23 cellular contexts compared by ENCODE assay signal in the genomic region with DNA sequence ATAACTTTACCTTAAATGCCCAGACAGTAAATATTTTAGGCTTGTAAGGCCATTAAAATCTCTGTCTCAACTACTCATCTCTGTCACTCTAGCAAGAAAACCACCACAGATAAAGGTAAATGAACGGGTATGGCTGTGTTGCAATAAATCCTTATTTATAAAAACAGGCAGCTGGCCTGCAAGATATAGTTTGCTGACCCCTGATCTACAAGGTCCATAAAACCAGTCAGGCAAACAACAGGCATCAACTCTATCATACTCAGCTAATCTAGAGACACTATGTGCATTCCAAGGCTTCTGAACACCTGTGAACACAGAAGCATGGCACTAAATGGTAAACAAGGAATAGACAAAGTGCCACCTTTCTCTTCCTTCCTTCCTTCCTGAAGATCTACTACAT.
"Had no signal": no experiment of that assay in that cellular context is flagged by ENCODE, and none has a peak within 500 bp of the region (broad histone marks: within the 10 kb centered on the region; RNA-seq: fewer than 3 reads in every experiment).

No MANE protein-coding gene starts in this region.

- H3K36me3 ChIP-seq: heart left ventricle, left lung, lower lobe of right lung, neural progenitor cell, ovary, right atrium auricular region had no signal

- H3K4me3 Mint-ChIP-seq: memory B cell; mesothelial cell of epicardium; natural killer cell treated with Interleukin-12 subunit alpha and Interleukin-12 subunit beta and Interleukin-15 and Interleukin-18, amount 100 ng/mL, for 72 hours; neural progenitor cell had no signal

- H3K4me2 ChIP-seq: neural progenitor cell, smooth muscle cell had no signal

- H3K27me3 Mint-ChIP-seq: memory B cell; natural killer cell treated with Interleukin-12 subunit alpha and Interleukin-12 subunit beta and Interleukin-15 and Interleukin-18, amount 100 ng/mL, for 72 hours had no signal

- FAIRE-seq: endometrium, frontal cortex, islet of Langerhans, urothelium cell line had no signal

- H3K27me3 ChIP-seq: heart left ventricle, left lung, neural progenitor cell, ovary, right atrium auricular region had no signal

- ATAC-seq: esophagus mucosa; heart left ventricle; left lung; lower lobe of right lung; natural killer cell treated with Interleukin-12 subunit alpha and Interleukin-12 subunit beta and Interleukin-15 and Interleukin-18, amount 100 ng/mL, for 72 hours had no signal

- H3K9me3 Mint-ChIP-seq: memory B cell; mesothelial cell of epicardium; natural killer cell treated with Interleukin-12 subunit alpha and Interleukin-12 subunit beta and Interleukin-15 and Interleukin-18, amount 100 ng/mL, for 72 hours had no signal

- DNase-seq: effector CD4-positive, alpha-beta T cell; heart left ventricle; hypothalamus; kidney glomerular epithelial cell; lower lobe of right lung; nucleus accumbens; ovary; stimulated activated CD4-positive, alpha-beta T cell treated with anti-CD3 and anti-CD28 coated beads, Interleukin-2, amount 100 ng/mL, for 48 hours; stimulated activated naive CD4-positive, alpha-beta T cell treated with Interleukin-2 at 50 U/mL for 16 hours; trophoblast cell had no signal

- H3K27ac Mint-ChIP-seq: memory B cell; mesothelial cell of epicardium; natural killer cell treated with Interleukin-12 subunit alpha and Interleukin-12 subunit beta and Interleukin-15 and Interleukin-18, amount 100 ng/mL, for 72 hours; neural progenitor cell had no signal

- H3K9me3 ChIP-seq: heart left ventricle, left lung, lower lobe of right lung, ovary, right atrium auricular region had no signal

- H2AFZ ChIP-seq: neural progenitor cell had no signal

- H3K27ac ChIP-seq: coronary artery, heart left ventricle, left lung, lower lobe of right lung, neural progenitor cell, ovary, right atrium auricular region had no signal

- H3K4me1 ChIP-seq: left lung, neural progenitor cell had no signal

- H3K4me3 ChIP-seq: coronary artery, heart left ventricle, left lung, lower lobe of right lung, neural progenitor cell, ovary, right atrium auricular region, smooth muscle cell had no signal

- H3K4me1 Mint-ChIP-seq: mesothelial cell of epicardium, neural progenitor cell had no signal

- H3K36me3 Mint-ChIP-seq: natural killer cell treated with Interleukin-12 subunit alpha and Interleukin-12 subunit beta and Interleukin-15 and Interleukin-18, amount 100 ng/mL, for 72 hours had no signal
